In genomic region chr12:6766651-6767300, GRCh38 we compare ENCODE assay signal across 1 cellular context.
TF ChIP-seq lines count a peak whose summit lies in the region.

No MANE protein-coding gene starts in this region.

TF ChIP-seq in SK-N-SH treated with all-trans-retinoic acid at 6 μM for 48 hours, 23 proteins besides CTCF, POLR2A, EP300 and RAD21 (continued from another document):
- TF ChIP-seq, protein P1, sequence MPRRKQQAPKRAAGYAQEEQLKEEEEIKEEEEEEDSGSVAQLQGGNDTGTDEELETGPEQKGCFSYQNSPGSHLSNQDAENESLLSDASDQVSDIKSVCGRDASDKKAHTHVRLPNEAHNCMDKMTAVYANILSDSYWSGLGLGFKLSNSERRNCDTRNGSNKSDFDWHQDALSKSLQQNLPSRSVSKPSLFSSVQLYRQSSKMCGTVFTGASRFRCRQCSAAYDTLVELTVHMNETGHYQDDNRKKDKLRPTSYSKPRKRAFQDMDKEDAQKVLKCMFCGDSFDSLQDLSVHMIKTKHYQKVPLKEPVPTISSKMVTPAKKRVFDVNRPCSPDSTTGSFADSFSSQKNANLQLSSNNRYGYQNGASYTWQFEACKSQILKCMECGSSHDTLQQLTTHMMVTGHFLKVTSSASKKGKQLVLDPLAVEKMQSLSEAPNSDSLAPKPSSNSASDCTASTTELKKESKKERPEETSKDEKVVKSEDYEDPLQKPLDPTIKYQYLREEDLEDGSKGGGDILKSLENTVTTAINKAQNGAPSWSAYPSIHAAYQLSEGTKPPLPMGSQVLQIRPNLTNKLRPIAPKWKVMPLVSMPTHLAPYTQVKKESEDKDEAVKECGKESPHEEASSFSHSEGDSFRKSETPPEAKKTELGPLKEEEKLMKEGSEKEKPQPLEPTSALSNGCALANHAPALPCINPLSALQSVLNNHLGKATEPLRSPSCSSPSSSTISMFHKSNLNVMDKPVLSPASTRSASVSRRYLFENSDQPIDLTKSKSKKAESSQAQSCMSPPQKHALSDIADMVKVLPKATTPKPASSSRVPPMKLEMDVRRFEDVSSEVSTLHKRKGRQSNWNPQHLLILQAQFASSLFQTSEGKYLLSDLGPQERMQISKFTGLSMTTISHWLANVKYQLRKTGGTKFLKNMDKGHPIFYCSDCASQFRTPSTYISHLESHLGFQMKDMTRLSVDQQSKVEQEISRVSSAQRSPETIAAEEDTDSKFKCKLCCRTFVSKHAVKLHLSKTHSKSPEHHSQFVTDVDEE (CRISPR knock-in tag; IDR thresholded peaks at IDR 0.05), result no peak
- TF ChIP-seq PPARA (CRISPR knock-in tag; IDR thresholded peaks at IDR 0.05; ENCODE audit: borderline replicate concordance), result no peak
